In genomic region chr6:167150815-167151557, GRCh38 we compare ENCODE assay signal across 12 cellular contexts. TPM values are rescaled to one million over a fixed set of nuclear protein-coding genes. Genes with fewer than 3 reads are reported as not detected.
DNase-seq lines count a peak whose midpoint lies in the region; ATAC-seq and TF ChIP-seq lines count a peak whose summit lies in the region.
"Had no signal": no experiment of that assay in that cellular context is flagged by ENCODE, and none has a peak within 500 bp of the region (broad histone marks: within the 10 kb centered on the region; RNA-seq: fewer than 3 reads in every experiment).

No MANE protein-coding gene starts in this region.

- no peak for TF ChIP-seq POLR2A in erythroblast (IDR thresholded peaks at IDR 0.05; ENCODE audit: low read length)

- DNase-seq in CD1c-positive myeloid dendritic cell (ENCODE audit: extremely low spot score) (peak; percentile 19), HT1080 (ENCODE audit: low read depth) (peak; percentile 37), NCI-H146 (lab: John Stamatoyannopoulos, UW) (no peak), Right ventricle myocardium inferior (ENCODE audit: missing footprints) (no peak), erythroblast (lab: John Stamatoyannopoulos, UW) (no peak), superior temporal gyrus (ENCODE audit: extremely low spot score) (no peak)
- DNase-seq: activated naive CD8-positive, alpha-beta T cell treated with anti-CD3 and anti-CD28 coated beads, Interleukin-2, amount 10 ng/mL, durations not matched to agents 7 days and 5 days; psoas muscle; SK-N-SH had no signal

- intact Hi-C loops in Right ventricle myocardium inferior (cut with DNase I) = no loop called here

- ATAC-seq in GM18867 (IDR thresholded peaks at IDR 0.05; ENCODE audit: unreplicated experiment) (peak; percentile 61), HG02610 (IDR thresholded peaks at IDR 0.05; ENCODE audit: unreplicated experiment) (peak; percentile 44), Right ventricle myocardium inferior (no peak)
- ATAC-seq: psoas muscle had no signal

RNA-seq across cellular contexts. Expression of gene GPR31, which starts 6.8 kb away (rescaled TPM):
- not detected in 2 replicates for total RNA-seq in HT1080 (2014; rRNA removed; shearing (Covaris generic))
- polyA plus RNA-seq in HT1080 (2015; cell fraction: cytosol; rRNA removed) = not detected in 2 replicates
- not detected in 2 replicates for polyA plus RNA-seq in HT1080 (2015; cell fraction: nucleus; rRNA removed)
- not detected for total RNA-seq in Right ventricle myocardium inferior
- total RNA-seq: activated naive CD8-positive, alpha-beta T cell treated with anti-CD3 and anti-CD28 coated beads, Interleukin-2, amount 10 ng/mL, durations not matched to agents 7 days and 5 days; glomerular endothelial cell; psoas muscle had no signal
- polyA plus RNA-seq: psoas muscle, SK-N-SH had no signal

RNA-seq across cellular contexts. Expression of gene CCR6, which starts 28.1 kb away (rescaled TPM):
- 0.06 TPM in 1 of 2 replicates, not detected in the other for total RNA-seq in HT1080 (2014; rRNA removed; shearing (Covaris generic))
- polyA plus RNA-seq in HT1080 (2015; cell fraction: cytosol; rRNA removed) = not detected in 2 replicates
- not detected in 2 replicates for polyA plus RNA-seq in HT1080 (2015; cell fraction: nucleus; rRNA removed)
- total RNA-seq in Right ventricle myocardium inferior = not detected
- total RNA-seq: glomerular endothelial cell, psoas muscle had no signal
- polyA plus RNA-seq: SK-N-SH had no signal

Comparison
In these comparisons a context has a peak if more than half of its experiments do, and no peak if none do; other contexts are left out.
1. DNase-seq: peak in CD1c-positive myeloid dendritic cell (single experiment) and HT1080 (single experiment); none in NCI-H146 (single experiment), Right ventricle myocardium inferior (single experiment), erythroblast (0 of 2) and superior temporal gyrus (single experiment).